ENCODE assay signal across 14 cellular contexts in genomic region chr9:2299156-2299842, GRCh38.
DNase-seq lines count a peak whose midpoint lies in the region; ATAC-seq, FAIRE-seq and TF ChIP-seq lines count a peak whose summit lies in the region.
"Had no signal": no experiment of that assay in that cellular context is flagged by ENCODE, and none has a peak within 500 bp of the region (broad histone marks: within the 10 kb centered on the region; RNA-seq: fewer than 3 reads in every experiment).

No MANE protein-coding gene starts in this region.

- no peaks in the 10 kb centered on the region for H3K4me1 Mint-ChIP-seq in activated T-helper 1 cell treated with anti-CD3 and anti-CD28 coated beads, Interleukin-12 subunit alpha, Interleukin-12 subunit beta, Interleukin-2, Interleukin-4 antibody, amounts not matched to agents 30 ng/mL and 10 ng/mL and 1 ng/mL, durations not matched to agents 14 hours and 24 hours and 36 hours (ENCODE audit: low read depth)
- H3K4me1 Mint-ChIP-seq: naive thymus-derived CD4-positive, alpha-beta T cell had no signal

- ATAC-seq in pancreas = peak; percentile 95 to 98 (median 98)
- no peak for ATAC-seq in GM19324 (IDR thresholded peaks at IDR 0.05; ENCODE audit: low FRiP score, unreplicated experiment)
- ATAC-seq in HG02981 (IDR thresholded peaks at IDR 0.05; ENCODE audit: unreplicated experiment) = no peak
- ATAC-seq in GM18520 (IDR thresholded peaks at IDR 0.05; ENCODE audit: unreplicated experiment) = no peak
- ATAC-seq: CD8-positive, alpha-beta T cell; naive thymus-derived CD4-positive, alpha-beta T cell; right cardiac atrium had no signal

- DNase-seq in NAMALWA (ENCODE audit: low spot score) = peak; percentile 79
- peak; percentile 98 for DNase-seq in NCI-H2107 treated with DMSO at 0.1 percent for 48 hours (lab: John Stamatoyannopoulos, UW; ENCODE audit: unreplicated experiment)
- peak in 5 of 6 donors; percentile 63 to 77 (median 67) for DNase-seq in pancreas
- no peak for DNase-seq in activated T-helper 1 cell treated with anti-CD3 and anti-CD28 coated beads, Interleukin-12 subunit alpha, Interleukin-12 subunit beta, Interleukin-2, Interleukin-4 antibody, amounts not matched to agents 30 ng/mL and 10 ng/mL and 1 ng/mL, durations not matched to agents 14 hours and 24 hours and 36 hours (ENCODE audit: low spot score)
- DNase-seq: activated CD4-positive, alpha-beta T cell treated with anti-CD3 and anti-CD28 coated beads, Interleukin-2, amount 50 U/mL, for 1 hour; activated gamma-delta T cell treated with Interleukin-2 at 50 U/mL for 16 hours; CD8-positive, alpha-beta T cell; naive thymus-derived CD4-positive, alpha-beta T cell; right cardiac atrium; substantia nigra had no signal

- no peak for FAIRE-seq in pancreas (lab: Jason Lieb, UNC)

- peaks cover 2% of the 10 kb centered on the region for H3K27me3 Mint-ChIP-seq in activated T-helper 1 cell treated with anti-CD3 and anti-CD28 coated beads, Interleukin-12 subunit alpha, Interleukin-12 subunit beta, Interleukin-2, Interleukin-4 antibody, amounts not matched to agents 30 ng/mL and 10 ng/mL and 1 ng/mL, durations not matched to agents 14 hours and 24 hours and 36 hours (ENCODE audit: insufficient read depth)

- H3K27ac ChIP-seq in VCaP = peak overlapping the region; percentile 87
- H3K27ac ChIP-seq in pancreas = peak overlapping the region in 3 of 4 donors; percentile 42 to 86 (median 65)

- WGBS in pancreas, 2 donors = 52 to 60% methylated on average over 5 of the region's 5 CpGs

- no peaks in the 10 kb centered on the region for H3K9me3 ChIP-seq in pancreas

- no peak overlapping the region for H3K4me3 ChIP-seq in pancreas

- H3K9me3 Mint-ChIP-seq in activated T-helper 1 cell treated with anti-CD3 and anti-CD28 coated beads, Interleukin-12 subunit alpha, Interleukin-12 subunit beta, Interleukin-2, Interleukin-4 antibody, amounts not matched to agents 30 ng/mL and 10 ng/mL and 1 ng/mL, durations not matched to agents 14 hours and 24 hours and 36 hours = peaks cover 7% of the 10 kb centered on the region
- H3K9me3 Mint-ChIP-seq: CD8-positive, alpha-beta T cell had no signal

- intact Hi-C loops in pancreas (cut with DNase I) = no loop called here
- intact Hi-C loops in activated T-helper 1 cell treated with anti-CD3 and anti-CD28 coated beads, Interleukin-12 subunit alpha, Interleukin-12 subunit beta, Interleukin-2, Interleukin-4 antibody, amounts not matched to agents 30 ng/mL and 10 ng/mL and 1 ng/mL, durations not matched to agents 14 hours and 24 hours and 36 hours (cut with micrococcal nuclease) = no loop called here

- H3K36me3 ChIP-seq in pancreas = no peaks in the 10 kb centered on the region

- H3K4me3 Mint-ChIP-seq in activated T-helper 1 cell treated with anti-CD3 and anti-CD28 coated beads, Interleukin-12 subunit alpha, Interleukin-12 subunit beta, Interleukin-2, Interleukin-4 antibody, amounts not matched to agents 30 ng/mL and 10 ng/mL and 1 ng/mL, durations not matched to agents 14 hours and 24 hours and 36 hours = no peak overlapping the region
- H3K4me3 Mint-ChIP-seq: CD8-positive, alpha-beta T cell; naive thymus-derived CD4-positive, alpha-beta T cell had no signal

- H3K4me1 ChIP-seq in pancreas = peaks cover 0 to 16% (median 5%) of the 10 kb centered on the region in 3 donors

- no peaks in the 10 kb centered on the region for H3K36me3 Mint-ChIP-seq in activated T-helper 1 cell treated with anti-CD3 and anti-CD28 coated beads, Interleukin-12 subunit alpha, Interleukin-12 subunit beta, Interleukin-2, Interleukin-4 antibody, amounts not matched to agents 30 ng/mL and 10 ng/mL and 1 ng/mL, durations not matched to agents 14 hours and 24 hours and 36 hours (ENCODE audit: low read depth)
- H3K36me3 Mint-ChIP-seq: CD8-positive, alpha-beta T cell; naive thymus-derived CD4-positive, alpha-beta T cell had no signal

- no peak overlapping the region for H3K27ac Mint-ChIP-seq in activated T-helper 1 cell treated with anti-CD3 and anti-CD28 coated beads, Interleukin-12 subunit alpha, Interleukin-12 subunit beta, Interleukin-2, Interleukin-4 antibody, amounts not matched to agents 30 ng/mL and 10 ng/mL and 1 ng/mL, durations not matched to agents 14 hours and 24 hours and 36 hours
- H3K27ac Mint-ChIP-seq: CD8-positive, alpha-beta T cell; naive thymus-derived CD4-positive, alpha-beta T cell had no signal

- no peaks in the 10 kb centered on the region for H3K27me3 ChIP-seq in pancreas

- TF ChIP-seq CTCF in VCaP (conservative IDR thresholded peaks at IDR 0.05) (no peak), pancreas (IDR thresholded peaks at IDR 0.05) (no peak)

Comparison
In these comparisons a context has a peak if more than half of its experiments do, and no peak if none do; other contexts are left out.
1. ATAC-seq: peak in pancreas (4 of 4); none in GM19324 (single experiment), HG02981 (single experiment) and GM18520 (single experiment).